In genomic region chr2:29226808-29227207, GRCh38 we compare ENCODE assay signal across 28 cellular contexts.
"Had no signal": no experiment of that assay in that cellular context is flagged by ENCODE, and none has a peak within 500 bp of the region (broad histone marks: within the 10 kb centered on the region; RNA-seq: fewer than 3 reads in every experiment).

No MANE protein-coding gene starts in this region.

- H3K36me3 ChIP-seq: left lung, lower lobe of right lung, ovary, prostate gland, stomach, thyroid gland, transverse colon, upper lobe of left lung had no signal

- H3K9me3 Mint-ChIP-seq: immature natural killer cell; naive thymus-derived CD8-positive, alpha-beta T cell; nephron; neural crest cell; stimulated activated naive B cell treated with anti-CD40 and anti-IgM and Interleukin-4, amounts not matched to agents 10 μg/mL and 1 μg/mL and 100 μg/mL, for 72 hours had no signal

- H3K4me1 Mint-ChIP-seq: immature natural killer cell; stimulated activated naive B cell treated with anti-CD40 and anti-IgM and Interleukin-4, amounts not matched to agents 10 μg/mL and 1 μg/mL and 100 μg/mL, for 72 hours had no signal

- H3K9me3 ChIP-seq: left lung, lower lobe of right lung, ovary, prostate gland, stomach, testis, thyroid gland, transverse colon, upper lobe of left lung had no signal

- H3K4me1 ChIP-seq: left lung, prostate gland, testis, transverse colon, upper lobe of left lung had no signal

- H3K36me3 Mint-ChIP-seq: immature natural killer cell; naive thymus-derived CD8-positive, alpha-beta T cell; stimulated activated naive B cell treated with anti-CD40 and anti-IgM and Interleukin-4, amounts not matched to agents 10 μg/mL and 1 μg/mL and 100 μg/mL, for 72 hours had no signal

- DNase-seq: hypothalamus; immature natural killer cell; kidney; left colon; left lung; lower lobe of right lung; mammary epithelial cell; mesenchymal stem cell; naive thymus-derived CD8-positive, alpha-beta T cell; ovary; retina; right cardiac atrium; small intestine; stimulated activated CD4-positive, alpha-beta T cell treated with anti-CD3 and anti-CD28 coated beads, Interleukin-12 subunit alpha, Interleukin-12 subunit beta, amount 100 ng/mL, for 4 hours; stimulated activated CD4-positive, alpha-beta T cell treated with anti-CD3 and anti-CD28 coated beads, Interleukin-15, amount 100 ng/mL, for 24 hours; stimulated activated CD4-positive, alpha-beta T cell treated with anti-CD3 and anti-CD28 coated beads, Interleukin-2, amount 100 ng/mL, for 24 hours; stimulated activated CD4-positive, alpha-beta T cell treated with anti-CD3 and anti-CD28 coated beads, Interleukin-4, amount 100 ng/mL, for 1 hour; stimulated activated naive B cell treated with anti-CD40 and anti-IgM and Interleukin-4, amounts not matched to agents 10 μg/mL and 1 μg/mL and 100 μg/mL, for 72 hours; stimulated activated naive CD8-positive, alpha-beta T cell treated with anti-CD3 and anti-CD28 coated beads, Interleukin-15, Interleukin-2, amounts not matched to agents 100 U/mL and 50 U/mL, for 24 hours; stomach; testis; thyroid gland; transverse colon; upper lobe of left lung had no signal

- H3K4me3 ChIP-seq: left lung, lower lobe of right lung, ovary, prostate gland, stomach, testis, thyroid gland, transverse colon, upper lobe of left lung had no signal

- H3K4me3 Mint-ChIP-seq: immature natural killer cell; naive thymus-derived CD8-positive, alpha-beta T cell; nephron; neural crest cell; stimulated activated naive B cell treated with anti-CD40 and anti-IgM and Interleukin-4, amounts not matched to agents 10 μg/mL and 1 μg/mL and 100 μg/mL, for 72 hours had no signal

- H3K27ac ChIP-seq: left lung, lower lobe of right lung, ovary, prostate gland, stomach, testis, thyroid gland, transverse colon, upper lobe of left lung had no signal

- H3K27me3 ChIP-seq: ovary, testis, thyroid gland, upper lobe of left lung had no signal

- ATAC-seq: left colon; left lung; lower lobe of right lung; naive thymus-derived CD8-positive, alpha-beta T cell; right cardiac atrium; sciatic nerve; stimulated activated naive B cell treated with anti-CD40 and anti-IgM and Interleukin-4, amounts not matched to agents 10 μg/mL and 1 μg/mL and 100 μg/mL, for 72 hours; stimulated activated naive CD8-positive, alpha-beta T cell treated with anti-CD3 and anti-CD28 coated beads, Interleukin-15, Interleukin-2, amounts not matched to agents 100 U/mL and 50 U/mL, for 24 hours had no signal

- H3K27ac Mint-ChIP-seq: immature natural killer cell; nephron; stimulated activated naive B cell treated with anti-CD40 and anti-IgM and Interleukin-4, amounts not matched to agents 10 μg/mL and 1 μg/mL and 100 μg/mL, for 72 hours had no signal
